Comparison of ENCODE assay signal across 7 cellular contexts in genomic region chr6:22910370-22910769, GRCh38.
"Had no signal": no experiment of that assay in that cellular context is flagged by ENCODE, and none has a peak within 500 bp of the region (broad histone marks: within the 10 kb centered on the region; RNA-seq: fewer than 3 reads in every experiment).

No MANE protein-coding gene starts in this region.

- FAIRE-seq: G401.6, GM12891, GM12892, GM18507, GM19239 had no signal

- DNase-seq: GDM1, GF-D8 had no signal
